In genomic region chr17:1422907-1423306, GRCh38 we compare ENCODE assay signal across 10 cellular contexts. TPM values are rescaled to one million over a fixed set of nuclear protein-coding genes. Genes with fewer than 3 reads are reported as not detected.
DNase-seq lines count a peak whose midpoint lies in the region; ATAC-seq and TF ChIP-seq lines count a peak whose summit lies in the region.
"Had no signal": no experiment of that assay in that cellular context is flagged by ENCODE, and none has a peak within 500 bp of the region (broad histone marks: within the 10 kb centered on the region; RNA-seq: fewer than 3 reads in every experiment).

No MANE protein-coding gene starts in this region.

- TF ChIP-seq EP300 in stomach (IDR thresholded peaks at IDR 0.05), result no peak

- H3K27me3 Mint-ChIP-seq in activated CD4-positive, alpha-beta T cell treated with anti-CD3 and anti-CD28 coated beads for 36 hours, result no peaks in the 10 kb centered on the region
- no peaks in the 10 kb centered on the region for H3K27me3 Mint-ChIP-seq in activated CD4-positive, alpha-beta T cell treated with anti-CD3 and anti-CD28 coated beads, Interleukin-2, amount 10 ng/mL, durations not matched to agents 7 days and 5 days
- no peaks in the 10 kb centered on the region for H3K27me3 Mint-ChIP-seq in activated naive CD8-positive, alpha-beta T cell
- H3K27me3 Mint-ChIP-seq in stimulated activated naive CD8-positive, alpha-beta T cell treated with anti-CD3 and anti-CD28 coated beads, Interleukin-15, Interleukin-2, amounts not matched to agents 100 ng/mL and 50 ng/mL, for 24 hours, result no peaks in the 10 kb centered on the region

- POLR2A ChIA-PET in activated CD4-positive, alpha-beta T cell treated with anti-CD3 and anti-CD28 coated beads for 36 hours (lab: Charles Lee), result no interaction called here
- POLR2A ChIA-PET in activated CD4-positive, alpha-beta T cell treated with anti-CD3 and anti-CD28 coated beads, Interleukin-2, amount 10 ng/mL, durations not matched to agents 7 days and 5 days (lab: Charles Lee), result no interaction called here

- TF ChIP-seq CTCF in cardiac muscle cell (IDR thresholded peaks at IDR 0.05; ENCODE audit: low read depth, low read length) (no peak), stomach (IDR thresholded peaks at IDR 0.05) (no peak)

- H3K4me3 ChIP-seq in cardiac muscle cell, result no peak overlapping the region
- H3K4me3 ChIP-seq in H7 (ENCODE audit: insufficient read depth, low read depth, low read length), result no peak overlapping the region
- no peak overlapping the region for H3K4me3 ChIP-seq in stomach
- H3K4me3 ChIP-seq: BLaER1, testis had no signal

- H3K4me1 ChIP-seq in cardiac muscle cell (ENCODE audit: low read depth) (no peaks in the 10 kb centered on the region), stomach (peaks cover 0 to 23% (median 14%) of the 10 kb centered on the region in 4 donors)
- H3K4me1 ChIP-seq: BLaER1 had no signal

- H3K9me3 ChIP-seq in cardiac muscle cell (ENCODE audit: low read depth), result no peaks in the 10 kb centered on the region
- H3K9me3 ChIP-seq in stomach, result no peaks in the 10 kb centered on the region
- H3K9me3 ChIP-seq: BLaER1, testis had no signal

- H3K4me1 Mint-ChIP-seq in activated CD4-positive, alpha-beta T cell treated with anti-CD3 and anti-CD28 coated beads for 36 hours, result peaks cover 17% of the 10 kb centered on the region
- peaks cover 3% of the 10 kb centered on the region for H3K4me1 Mint-ChIP-seq in activated CD4-positive, alpha-beta T cell treated with anti-CD3 and anti-CD28 coated beads, Interleukin-2, amount 10 ng/mL, durations not matched to agents 7 days and 5 days
- peaks cover 14% of the 10 kb centered on the region for H3K4me1 Mint-ChIP-seq in activated naive CD8-positive, alpha-beta T cell (ENCODE audit: low read depth)
- peaks cover 21% of the 10 kb centered on the region for H3K4me1 Mint-ChIP-seq in stimulated activated naive CD8-positive, alpha-beta T cell treated with anti-CD3 and anti-CD28 coated beads, Interleukin-15, Interleukin-2, amounts not matched to agents 100 ng/mL and 50 ng/mL, for 24 hours (ENCODE audit: low read depth)

- intact Hi-C loops in activated CD4-positive, alpha-beta T cell treated with anti-CD3 and anti-CD28 coated beads for 36 hours (cut with DNase I, micrococcal nuclease), result no loop called here
- intact Hi-C loops in stomach (cut with DNase I; ENCODE audit: low total_unique reads), result no loop called here

- no peak for TF ChIP-seq POLR2A in stomach (IDR thresholded peaks at IDR 0.05)

- DNase-seq in activated CD4-positive, alpha-beta T cell treated with anti-CD3 and anti-CD28 coated beads for 36 hours, result peak; percentile 41
- no peak for DNase-seq in activated CD4-positive, alpha-beta T cell treated with anti-CD3 and anti-CD28 coated beads, Interleukin-2, amount 10 ng/mL, durations not matched to agents 7 days and 5 days
- DNase-seq in cardiac muscle cell (ENCODE audit: low read depth in 1 of 2, low spot score in 1 of 2) (peak in 1 of 2 donors; percentile 94), H7 (no peak), stomach (no peak), COLO668 (lab: John Stamatoyannopoulos, UW; ENCODE audit: unreplicated experiment) (no peak)
- DNase-seq: testis had no signal

- H3K27me3 ChIP-seq in cardiac muscle cell, result no peaks in the 10 kb centered on the region
- no peaks in the 10 kb centered on the region for H3K27me3 ChIP-seq in H7 (ENCODE audit: control insufficient read depth, insufficient read depth, low read length)
- H3K27me3 ChIP-seq in stomach, result no peaks in the 10 kb centered on the region
- H3K27me3 ChIP-seq: BLaER1, testis had no signal

- H3K27ac ChIP-seq in cardiac muscle cell, result peak overlapping the region; percentile 68
- H3K27ac ChIP-seq in stomach, result peak overlapping the region in 2 of 5 donors; percentile 37 to 58
- H3K27ac ChIP-seq: BLaER1, testis had no signal

- H3K4me3 Mint-ChIP-seq in activated CD4-positive, alpha-beta T cell treated with anti-CD3 and anti-CD28 coated beads for 36 hours, result no peak overlapping the region
- no peak overlapping the region for H3K4me3 Mint-ChIP-seq in activated CD4-positive, alpha-beta T cell treated with anti-CD3 and anti-CD28 coated beads, Interleukin-2, amount 10 ng/mL, durations not matched to agents 7 days and 5 days
- H3K4me3 Mint-ChIP-seq in activated naive CD8-positive, alpha-beta T cell, result no peak overlapping the region
- no peak overlapping the region for H3K4me3 Mint-ChIP-seq in stimulated activated naive CD8-positive, alpha-beta T cell treated with anti-CD3 and anti-CD28 coated beads, Interleukin-15, Interleukin-2, amounts not matched to agents 100 ng/mL and 50 ng/mL, for 24 hours

- CTCF ChIA-PET in activated CD4-positive, alpha-beta T cell treated with anti-CD3 and anti-CD28 coated beads for 36 hours (lab: Charles Lee), result interaction anchor here (0.6 to 2.2 kb wide), 3 partner anchors 57 to 218 kb away, joined by 3 to 8 read pairs (median 3); no protein-coding TSS in a partner anchor
- CTCF ChIA-PET in activated CD4-positive, alpha-beta T cell treated with anti-CD3 and anti-CD28 coated beads, Interleukin-2, amount 10 ng/mL, durations not matched to agents 7 days and 5 days (lab: Charles Lee), result interaction anchor here (0.5 to 0.8 kb wide), 2 partner anchors 22 to 23 kb away, joined by 3 to 4 read pairs; no protein-coding TSS in a partner anchor

- peak overlapping the region; percentile 40 for H3K27ac Mint-ChIP-seq in activated CD4-positive, alpha-beta T cell treated with anti-CD3 and anti-CD28 coated beads for 36 hours
- no peak overlapping the region for H3K27ac Mint-ChIP-seq in activated CD4-positive, alpha-beta T cell treated with anti-CD3 and anti-CD28 coated beads, Interleukin-2, amount 10 ng/mL, durations not matched to agents 7 days and 5 days
- peak overlapping the region; percentile 47 for H3K27ac Mint-ChIP-seq in activated naive CD8-positive, alpha-beta T cell
- peak overlapping the region; percentile 36 for H3K27ac Mint-ChIP-seq in stimulated activated naive CD8-positive, alpha-beta T cell treated with anti-CD3 and anti-CD28 coated beads, Interleukin-15, Interleukin-2, amounts not matched to agents 100 ng/mL and 50 ng/mL, for 24 hours

- peaks cover 31% of the 10 kb centered on the region for H3K36me3 Mint-ChIP-seq in activated CD4-positive, alpha-beta T cell treated with anti-CD3 and anti-CD28 coated beads for 36 hours (ENCODE audit: low read depth)
- H3K36me3 Mint-ChIP-seq in activated CD4-positive, alpha-beta T cell treated with anti-CD3 and anti-CD28 coated beads, Interleukin-2, amount 10 ng/mL, durations not matched to agents 7 days and 5 days (ENCODE audit: low read depth), result peaks cover 37% of the 10 kb centered on the region
- H3K36me3 Mint-ChIP-seq in activated naive CD8-positive, alpha-beta T cell, result peaks cover 5% of the 10 kb centered on the region
- H3K36me3 Mint-ChIP-seq in stimulated activated naive CD8-positive, alpha-beta T cell treated with anti-CD3 and anti-CD28 coated beads, Interleukin-15, Interleukin-2, amounts not matched to agents 100 ng/mL and 50 ng/mL, for 24 hours (ENCODE audit: low read depth), result peaks cover 40% of the 10 kb centered on the region

- H3K36me3 ChIP-seq in cardiac muscle cell (peaks cover 10% of the 10 kb centered on the region), H7 (replicated peaks; ENCODE audit: control insufficient read depth, insufficient read depth, low read length) (peaks cover 19% of the 10 kb centered on the region), stomach (peaks cover 22 to 87% (median 80%) of the 10 kb centered on the region in 4 donors)

- H3K9me3 Mint-ChIP-seq in activated CD4-positive, alpha-beta T cell treated with anti-CD3 and anti-CD28 coated beads for 36 hours (ENCODE audit: low read depth), result no peaks in the 10 kb centered on the region
- no peaks in the 10 kb centered on the region for H3K9me3 Mint-ChIP-seq in activated CD4-positive, alpha-beta T cell treated with anti-CD3 and anti-CD28 coated beads, Interleukin-2, amount 10 ng/mL, durations not matched to agents 7 days and 5 days
- no peaks in the 10 kb centered on the region for H3K9me3 Mint-ChIP-seq in activated naive CD8-positive, alpha-beta T cell (ENCODE audit: low read depth)
- no peaks in the 10 kb centered on the region for H3K9me3 Mint-ChIP-seq in stimulated activated naive CD8-positive, alpha-beta T cell treated with anti-CD3 and anti-CD28 coated beads, Interleukin-15, Interleukin-2, amounts not matched to agents 100 ng/mL and 50 ng/mL, for 24 hours

- peak; percentile 86 for ATAC-seq in activated CD4-positive, alpha-beta T cell treated with anti-CD3 and anti-CD28 coated beads for 36 hours

- 52 to 62% (median 55%) methylated on average over 8 of the region's 8 CpGs for WGBS in stomach, 5 donors

RNA-seq across cellular contexts. Expression of gene YWHAE, which starts 22.9 kb away (rescaled TPM):
- 100 to 1,000 TPM; 520 to 553 TPM for total RNA-seq in activated CD4-positive, alpha-beta T cell treated with anti-CD3 and anti-CD28 coated beads for 36 hours
- total RNA-seq in activated CD4-positive, alpha-beta T cell treated with anti-CD3 and anti-CD28 coated beads, Interleukin-2, amount 10 ng/mL, durations not matched to agents 7 days and 5 days, result 100 to 1,000 TPM; 340 to 435 TPM
- total RNA-seq in cardiac muscle cell (1,409 and 2,297 TPM in 2 replicates), stomach (1,000 to 10,000 TPM in 2 of 5 donors, 100 to 1,000 TPM in 3; 335 to 1,151 (median 362) TPM)
- polyA plus RNA-seq in cardiac muscle cell (658 and 685 TPM in 2 replicates), stomach (100 to 1,000 TPM; 219 to 323 (median 254) TPM)
- total RNA-seq in H7 (2014; rRNA removed; shearing (Covaris generic)), result 303 and 330 TPM in 2 replicates

RNA-seq across cellular contexts. Expression of gene CRK, which starts 33.1 kb away (rescaled TPM):
- 10 to 100 TPM; 10.1 to 11.6 TPM for total RNA-seq in activated CD4-positive, alpha-beta T cell treated with anti-CD3 and anti-CD28 coated beads for 36 hours
- 10 to 100 TPM; 17.5 to 18.4 TPM for total RNA-seq in activated CD4-positive, alpha-beta T cell treated with anti-CD3 and anti-CD28 coated beads, Interleukin-2, amount 10 ng/mL, durations not matched to agents 7 days and 5 days
- total RNA-seq in cardiac muscle cell (25.0 and 28.7 TPM in 2 replicates), stomach (10 to 100 TPM; 18.2 to 87.5 (median 53.5) TPM)
- polyA plus RNA-seq in cardiac muscle cell (33.1 and 46.0 TPM in 2 replicates), stomach (10 to 100 TPM; 18.0 to 40.5 (median 32.9) TPM)
- total RNA-seq in H7 (2014; rRNA removed; shearing (Covaris generic)), result 60.5 and 68.4 TPM in 2 replicates
